In the genomic region with DNA sequence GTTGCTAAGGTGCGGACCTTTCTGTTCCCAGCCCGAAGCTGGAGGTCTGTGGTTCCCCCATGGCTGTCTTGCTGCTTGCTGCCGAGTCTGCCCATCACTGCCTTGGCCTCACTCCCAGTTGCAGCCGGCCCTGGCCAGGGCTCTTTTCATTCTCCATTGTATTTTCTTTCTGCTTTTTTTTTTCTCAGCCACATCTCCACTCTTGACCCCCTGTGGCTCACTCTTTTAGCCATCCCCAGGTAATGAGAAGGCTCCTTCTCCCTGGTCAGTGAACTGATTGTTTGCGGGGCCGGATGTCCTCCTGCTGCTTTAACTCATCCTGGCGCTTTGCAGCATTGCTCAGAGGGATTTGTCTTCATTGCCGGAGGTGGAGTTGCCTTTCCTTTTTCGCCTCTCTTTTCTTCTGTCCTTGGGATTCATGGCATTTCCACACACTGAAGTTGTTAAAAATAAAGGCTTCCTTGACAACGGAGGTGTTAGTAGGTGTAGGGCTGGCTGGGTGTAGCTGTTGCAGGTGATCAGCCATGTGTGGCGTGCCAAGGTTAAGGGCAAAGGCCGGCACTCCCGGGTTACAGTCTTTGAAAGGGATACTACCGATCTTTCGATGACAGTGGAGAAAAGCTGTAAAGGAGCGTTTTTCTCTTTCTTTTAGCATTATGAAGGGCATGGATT, we compare ENCODE assay signal across 11 cellular contexts. TPM values are rescaled to one million over a fixed set of nuclear protein-coding genes. Genes with fewer than 3 reads are reported as not detected.
DNase-seq lines count a peak whose midpoint lies in the region; ATAC-seq and TF ChIP-seq lines count a peak whose summit lies in the region.
"Had no signal": no experiment of that assay in that cellular context is flagged by ENCODE, and none has a peak within 500 bp of the region (broad histone marks: within the 10 kb centered on the region; RNA-seq: fewer than 3 reads in every experiment).

No MANE protein-coding gene starts in this region.

- H3K14ac ChIP-seq in trophoblast cell (ENCODE audit: low read length), result no peak overlapping the region

- no peaks in the 10 kb centered on the region for H3K36me3 ChIP-seq in ES-I3 (ENCODE audit: insufficient read depth, low read length)
- no peaks in the 10 kb centered on the region for H3K36me3 ChIP-seq in iPS DF 6.9 (ENCODE audit: control insufficient read depth, insufficient read depth, low read length)
- no peaks in the 10 kb centered on the region for H3K36me3 ChIP-seq in trophoblast cell (ENCODE audit: control insufficient read depth in 1 of 2, insufficient read depth in 2 of 2, low read length in 2 of 2)
- no peaks in the 10 kb centered on the region for H3K36me3 ChIP-seq in gastroesophageal sphincter

- no peak for TF ChIP-seq EP300 in gastroesophageal sphincter (IDR thresholded peaks at IDR 0.05)

- DNase-seq in astrocyte of the spinal cord (ENCODE audit: low read depth, low spot score) (peak; percentile 57), iPS DF 6.9 (ENCODE audit: low read depth, low spot score) (peak; percentile 89), trophoblast cell (no peak), DMS 273 treated with DMSO at 0.1 percent for 48 hours (lab: John Stamatoyannopoulos, UW) (no peak), SKM-1 (lab: John Stamatoyannopoulos, UW; ENCODE audit: unreplicated experiment) (no peak)
- DNase-seq: CD4-positive, alpha-beta memory T cell; effector memory CD8-positive, alpha-beta T cell; KG1 had no signal

- TF ChIP-seq CTCF in astrocyte of the spinal cord (IDR thresholded peaks at IDR 0.05; ENCODE audit: low read depth, low read length), result no peak
- no peak for TF ChIP-seq CTCF in gastroesophageal sphincter (IDR thresholded peaks at IDR 0.05)

- no peaks in the 10 kb centered on the region for H3K27me3 ChIP-seq in iPS DF 6.9 (ENCODE audit: control insufficient read depth, insufficient read depth, low read length)
- no peaks in the 10 kb centered on the region for H3K27me3 ChIP-seq in trophoblast cell (ENCODE audit: insufficient read depth, low read length)
- H3K27me3 ChIP-seq in gastroesophageal sphincter, result no peaks in the 10 kb centered on the region

- peak overlapping the region; percentile 8 for H3K4me2 ChIP-seq in trophoblast cell (ENCODE audit: low read length)

- H3K18ac ChIP-seq in trophoblast cell (ENCODE audit: low read length), result no peak overlapping the region

- no peak overlapping the region for H3K4ac ChIP-seq in trophoblast cell (ENCODE audit: low read depth, low read length)

- H2BK5ac ChIP-seq in trophoblast cell (ENCODE audit: low read depth, low read length, poor library complexity), result no peak overlapping the region

- H3K4me3 ChIP-seq in astrocyte of the spinal cord (ENCODE audit: low read depth, low read length) (no peak overlapping the region), iPS DF 6.9 (ENCODE audit: low read length) (peak overlapping the region; percentile 10; the same call in 1 of the 2 replicates), trophoblast cell (ENCODE audit: low read depth, low read length) (no peak overlapping the region), gastroesophageal sphincter (peak overlapping the region in 1 of 2 donors; percentile 15)

- ATAC-seq in HG02981 (IDR thresholded peaks at IDR 0.05; ENCODE audit: unreplicated experiment) (no peak), gastroesophageal sphincter (no peak)
- ATAC-seq: effector memory CD8-positive, alpha-beta T cell had no signal

- TF ChIP-seq POLR2A in gastroesophageal sphincter (IDR thresholded peaks at IDR 0.05), result no peak

- H4K8ac ChIP-seq in trophoblast cell (ENCODE audit: low read depth, low read length), result no peak overlapping the region

- no peak overlapping the region for H2BK120ac ChIP-seq in trophoblast cell (ENCODE audit: insufficient read depth, low read length, poor library complexity)

- H3K27ac ChIP-seq in iPS DF 6.9 (ENCODE audit: low read length), result peak overlapping the region; percentile 99
- H3K27ac ChIP-seq in trophoblast cell (ENCODE audit: low read depth, low read length), result no peak overlapping the region
- H3K27ac ChIP-seq in gastroesophageal sphincter, result peak overlapping the region in 2 of 4 donors; percentile 39 to 49

- no peak overlapping the region for H4K12ac ChIP-seq in trophoblast cell (ENCODE audit: low read depth, low read length)

- H3K9ac ChIP-seq in ES-I3 (ENCODE audit: low read depth, low read length), result peak overlapping the region; percentile 1
- H3K9ac ChIP-seq in trophoblast cell (ENCODE audit: low read length), result no peak overlapping the region

- H2AK5ac ChIP-seq in trophoblast cell (ENCODE audit: low read length), result no peak overlapping the region

- H3K79me2 ChIP-seq in trophoblast cell (ENCODE audit: control insufficient read depth, insufficient read depth, low read length, poor library complexity), result no peaks in the 10 kb centered on the region

- H3K79me1 ChIP-seq in trophoblast cell (ENCODE audit: low read length), result no peaks in the 10 kb centered on the region

- no peak overlapping the region for H2AFZ ChIP-seq in trophoblast cell (ENCODE audit: insufficient read depth, low read length, poor library complexity)

- H3K23ac ChIP-seq in trophoblast cell (ENCODE audit: low read length), result no peak overlapping the region

- no peak overlapping the region for H2BK12ac ChIP-seq in trophoblast cell (ENCODE audit: low read length)

- WGBS in iPS DF 6.9 (ENCODE audit: insufficient coverage, insufficient read length), result no CpG with 5 or more reads among the region's 16 CpGs
- no CpG with 5 or more reads among the region's 16 CpGs for WGBS in trophoblast cell (ENCODE audit: extremely low coverage, insufficient coverage, insufficient read length)
- WGBS in gastroesophageal sphincter (ENCODE audit: low coverage in 1 of 2), 2 donors, result 20 to 41% methylated on average over 2 to 15 of the region's 16 CpGs

- H4K91ac ChIP-seq in trophoblast cell (ENCODE audit: low read depth, low read length), result no peak overlapping the region

- H3K4me1 ChIP-seq in ES-I3 (ENCODE audit: insufficient read depth, low read length) (peaks cover 34% of the 10 kb centered on the region), iPS DF 6.9 (ENCODE audit: control insufficient read depth, insufficient read depth, low read length) (peaks cover 9% of the 10 kb centered on the region), trophoblast cell (ENCODE audit: control insufficient read depth in 1 of 2, insufficient read depth in 2 of 2, low read length in 2 of 2) (peaks cover 7 to 12% of the 10 kb centered on the region in 2 experiments), gastroesophageal sphincter (peaks cover 0 to 20% (median 7%) of the 10 kb centered on the region in 3 donors)

- in situ Hi-C loops in astrocyte of the spinal cord (cut with HindIII; ENCODE audit: low sequenced_read_pairs), result no loop called here

- no peaks in the 10 kb centered on the region for H3K9me3 ChIP-seq in ES-I3 (ENCODE audit: control insufficient read depth, insufficient read depth, low read length)
- no peaks in the 10 kb centered on the region for H3K9me3 ChIP-seq in iPS DF 6.9 (ENCODE audit: control insufficient read depth, insufficient read depth, low read length)
- no peaks in the 10 kb centered on the region for H3K9me3 ChIP-seq in trophoblast cell (ENCODE audit: insufficient read depth, low read depth, low read length)
- H3K9me3 ChIP-seq in gastroesophageal sphincter, result no peaks in the 10 kb centered on the region

RNA-seq across cellular contexts. Expression of a gene that starts 34.1 kb away (rescaled TPM):
- polyA plus RNA-seq in trophoblast cell (2013), result 3.2 and 3.7 TPM in 2 replicates
- 1 to 10 TPM in 3 of 4 donors, under 1 TPM in 1; 0.69 to 8.7 (median 2.4) TPM for total RNA-seq in gastroesophageal sphincter

Comparison
In these comparisons a context has a peak if more than half of its experiments do, and no peak if none do; other contexts are left out.
1. DNase-seq: peak in astrocyte of the spinal cord (single experiment) and iPS DF 6.9 (single experiment); none in trophoblast cell (0 of 2), DMS 273 treated with DMSO at 0.1 percent for 48 hours (single experiment) and SKM-1 (single experiment).